ENCODE assay signal across 8 cellular contexts in genomic region chr1:24929091-24929875, GRCh38. TPM values are rescaled to one million over a fixed set of nuclear protein-coding genes. Genes with fewer than 3 reads are reported as not detected.
DNase-seq lines count a peak whose midpoint lies in the region; ATAC-seq, FAIRE-seq and TF ChIP-seq lines count a peak whose summit lies in the region.

No MANE protein-coding gene starts in this region.

- POLR2A ChIA-PET in GM10248 (lab: Yijun Ruan, JAX) = interaction anchor here (1.3 kb wide), 1 partner anchor 303 kb away, joined by 3 read pairs; the partner anchor contains the start of gene SYF2

- no peaks in the 10 kb centered on the region for H3K79me2 ChIP-seq in osteoblast (ENCODE audit: insufficient read depth, low read length)

- peak; percentile 20 for ATAC-seq in Right ventricle myocardium superior (ENCODE audit: poor library complexity)
- no peak for ATAC-seq in Right ventricle myocardium inferior
- peak; percentile 3 for ATAC-seq in HG03457 (IDR thresholded peaks at IDR 0.05; ENCODE audit: unreplicated experiment)

- no peak overlapping the region for H2AFZ ChIP-seq in osteoblast (ENCODE audit: low read length)

- H3K9me3 ChIP-seq in osteoblast (ENCODE audit: low read depth, low read length) = no peaks in the 10 kb centered on the region

- TF ChIP-seq CTCF in osteoblast (IDR thresholded peaks at IDR 0.05; ENCODE audit: extremely low read depth, low read depth, low read length) (no peak), GM10248 (IDR thresholded peaks at IDR 0.05; ENCODE audit: control extremely low read depth, extremely low read depth, low read depth, missing control alignments) (no peak), D721Med (IDR thresholded peaks at IDR 0.05; ENCODE audit: insufficient read depth, missing control alignments) (no peak)

- H3K4me2 ChIP-seq in osteoblast (ENCODE audit: insufficient read depth, low read length) = peak overlapping the region; percentile 43

- intact Hi-C loops in Right ventricle myocardium superior (cut with DNase I) = no loop called here
- intact Hi-C loops in Right ventricle myocardium inferior (cut with DNase I) = no loop called here

- no peak overlapping the region for H3K27ac ChIP-seq in osteoblast (ENCODE audit: low read depth, low read length)

- H3K4me3 ChIP-seq in osteoblast (ENCODE audit: insufficient read depth, low read length) = peak overlapping the region; percentile 52

- peaks cover 7% of the 10 kb centered on the region for H3K27me3 ChIP-seq in osteoblast (ENCODE audit: insufficient read depth, low read length)

- CTCF ChIA-PET in GM10248 (lab: Yijun Ruan, JAX) = interaction anchor here (1.1 to 4.7 kb wide), 6 partner anchors 11 to 109 kb away, joined by 3 to 23 read pairs (median 4); no protein-coding TSS in a partner anchor

- H3K4me1 ChIP-seq in osteoblast (ENCODE audit: insufficient read depth, low read length) = no peaks in the 10 kb centered on the region

- H3K36me3 ChIP-seq in osteoblast (ENCODE audit: insufficient read depth, low read length) = no peaks in the 10 kb centered on the region

- no peak for FAIRE-seq in D721Med (lab: Jason Lieb, UNC)

- peak; percentile 42 for DNase-seq in Right ventricle myocardium superior
- no peak for DNase-seq in Right ventricle myocardium inferior (ENCODE audit: missing footprints)
- DNase-seq in activated CD4-positive, CD25-positive, alpha-beta regulatory T cell (lab: John Stamatoyannopoulos, UW) = peak in 3 of 4 experiments; percentile 41 to 50 (median 49)
- peak; percentile 47 for DNase-seq in effector CD8-positive, alpha-beta T cell (lab: John Stamatoyannopoulos, UW)
- DNase-seq in osteoblast (ENCODE audit: insufficient read length, low spot score, missing footprints) = no peak
- DNase-seq in GM10248 (ENCODE audit: extremely low spot score) = no peak
- DNase-seq in D721Med (ENCODE audit: insufficient read length, low spot score) = no peak

- peaks cover 10% of the 10 kb centered on the region for H4K20me1 ChIP-seq in osteoblast (ENCODE audit: insufficient read depth, low read length)

RNA-seq across cellular contexts. Expression of gene RUNX3, which starts 0.8 kb away (rescaled TPM):
- total RNA-seq in Right ventricle myocardium superior (1.0 TPM), Right ventricle myocardium inferior (1.8 TPM), osteoblast (1.8 and 3.6 TPM in 2 replicates)

Comparison
In these comparisons a context has a peak if more than half of its experiments do, and no peak if none do; other contexts are left out.
1. DNase-seq: peak in Right ventricle myocardium superior (single experiment), activated CD4-positive, CD25-positive, alpha-beta regulatory T cell (3 of 4) and effector CD8-positive, alpha-beta T cell (single experiment); none in Right ventricle myocardium inferior (single experiment), osteoblast (single experiment), GM10248 (single experiment) and D721Med (single experiment).